In the genomic region with DNA sequence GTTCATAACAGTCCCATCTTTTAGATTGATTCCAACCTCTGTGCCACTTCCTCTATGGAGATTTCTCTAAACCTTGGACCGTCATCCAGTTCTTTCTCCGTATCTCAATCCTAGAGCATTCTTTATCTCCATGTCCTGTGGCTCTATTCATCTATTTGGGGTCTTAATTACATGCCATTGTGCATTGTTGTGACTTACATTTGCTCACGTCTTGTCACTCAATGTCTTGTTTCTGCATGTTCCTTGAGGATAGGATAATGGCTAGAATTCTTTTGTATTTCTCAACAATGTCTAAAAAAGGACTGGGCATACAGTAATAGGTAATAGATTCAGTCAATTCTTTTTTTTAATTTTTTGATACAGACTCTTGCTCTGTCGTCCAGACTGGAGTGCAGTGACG, we compare ENCODE assay signal across 34 cellular contexts. TPM values are rescaled to one million over a fixed set of nuclear protein-coding genes. Genes with fewer than 3 reads are reported as not detected.
"Had no signal": no experiment of that assay in that cellular context is flagged by ENCODE, and none has a peak within 500 bp of the region (broad histone marks: within the 10 kb centered on the region; RNA-seq: fewer than 3 reads in every experiment).

No MANE protein-coding gene starts in this region.

- H3K27ac Mint-ChIP-seq: activated B cell treated with CpG ODN at 0.5 μM for 24 hours; activated CD4-positive, alpha-beta memory T cell treated with anti-CD3 and anti-CD28 coated beads, Interleukin-2, amount 10 ng/mL, durations not matched to agents 7 days and 5 days; activated CD4-positive, alpha-beta T cell treated with anti-CD3 and anti-CD28 coated beads, Interleukin-2, amount 10 ng/mL, durations not matched to agents 7 days and 5 days; activated naive CD4-positive, alpha-beta T cell treated with anti-CD3 and anti-CD28 coated beads, Interleukin-2, amount 10 ng/mL, durations not matched to agents 7 days and 5 days; activated naive CD4-positive, alpha-beta T cell treated with anti-CD3 and anti-CD28 coated beads, Interleukin-2, amount 50 U/mL, for 72 hours; activated naive CD8-positive, alpha-beta T cell treated with anti-CD3 and anti-CD28 coated beads, Interleukin-2, amount 10 ng/mL, durations not matched to agents 7 days and 5 days; activated T-cell treated with anti-CD3 and anti-CD28 coated beads, Interleukin-2, amount 50 U/mL, for 24 hours; activated T-cell treated with anti-CD3 and anti-CD28 coated beads, Interleukin-2, amount 50 U/mL, for 72 hours; brain; endodermal cell; T-helper 1 cell treated with Interleukin-12 subunit alpha and Interleukin-12 subunit beta and Interleukin-4 antibody, amounts not matched to agents 30 μg/mL and 1 μg/mL, for 36 hours; T-helper 2 cell treated with Interferon-gamma antibody and Interleukin-4, amounts not matched to agents 5 μg/mL and 100 μg/mL, for 36 hours had no signal

- H3K27me3 ChIP-seq: ascending aorta, breast epithelium, cardiac muscle cell, colonic mucosa, foreskin keratinocyte, gastrocnemius medialis, heart left ventricle had no signal

- ATAC-seq: activated naive CD4-positive, alpha-beta T cell treated with anti-CD3 and anti-CD28 coated beads, Interleukin-2, amount 50 U/mL, for 72 hours; activated T-cell treated with anti-CD3 and anti-CD28 coated beads, Interleukin-2, amount 50 U/mL, for 72 hours; esophagus mucosa; foreskin keratinocyte; gastrocnemius medialis; heart left ventricle had no signal

- H3K27ac ChIP-seq: ascending aorta, breast epithelium, cardiac muscle cell, colonic mucosa, foreskin keratinocyte, gastrocnemius medialis, heart left ventricle, WERI-Rb-1 had no signal

- H3K36me3 ChIP-seq: ascending aorta, breast epithelium, cardiac muscle cell, colonic mucosa, gastrocnemius medialis, heart left ventricle, WERI-Rb-1 had no signal

- H3K4me1 ChIP-seq: ascending aorta, breast epithelium, colonic mucosa, foreskin keratinocyte, gastrocnemius medialis had no signal

- H3K9me3 Mint-ChIP-seq: activated B cell treated with CpG ODN at 0.5 μM for 24 hours; activated CD4-positive, alpha-beta memory T cell treated with anti-CD3 and anti-CD28 coated beads, Interleukin-2, amount 10 ng/mL, durations not matched to agents 7 days and 5 days; activated CD4-positive, alpha-beta T cell treated with anti-CD3 and anti-CD28 coated beads, Interleukin-2, amount 10 ng/mL, durations not matched to agents 7 days and 5 days; activated naive CD4-positive, alpha-beta T cell treated with anti-CD3 and anti-CD28 coated beads, Interleukin-2, amount 10 ng/mL, durations not matched to agents 7 days and 5 days; activated naive CD4-positive, alpha-beta T cell treated with anti-CD3 and anti-CD28 coated beads, Interleukin-2, amount 50 U/mL, for 72 hours; activated naive CD8-positive, alpha-beta T cell treated with anti-CD3 and anti-CD28 coated beads, Interleukin-2, amount 10 ng/mL, durations not matched to agents 7 days and 5 days; activated T-cell treated with anti-CD3 and anti-CD28 coated beads, Interleukin-2, amount 50 U/mL, for 24 hours; activated T-cell treated with anti-CD3 and anti-CD28 coated beads, Interleukin-2, amount 50 U/mL, for 72 hours; brain; endodermal cell; T-helper 1 cell treated with Interleukin-12 subunit alpha and Interleukin-12 subunit beta and Interleukin-4 antibody, amounts not matched to agents 30 μg/mL and 1 μg/mL, for 36 hours; T-helper 2 cell treated with Interferon-gamma antibody and Interleukin-4, amounts not matched to agents 5 μg/mL and 100 μg/mL, for 36 hours had no signal

- H3K4me3 Mint-ChIP-seq: activated B cell treated with CpG ODN at 0.5 μM for 24 hours; activated CD4-positive, alpha-beta memory T cell treated with anti-CD3 and anti-CD28 coated beads, Interleukin-2, amount 10 ng/mL, durations not matched to agents 7 days and 5 days; activated CD4-positive, alpha-beta T cell treated with anti-CD3 and anti-CD28 coated beads, Interleukin-2, amount 10 ng/mL, durations not matched to agents 7 days and 5 days; activated naive CD4-positive, alpha-beta T cell treated with anti-CD3 and anti-CD28 coated beads, Interleukin-2, amount 10 ng/mL, durations not matched to agents 7 days and 5 days; activated naive CD8-positive, alpha-beta T cell treated with anti-CD3 and anti-CD28 coated beads, Interleukin-2, amount 10 ng/mL, durations not matched to agents 7 days and 5 days; activated T-cell treated with anti-CD3 and anti-CD28 coated beads, Interleukin-2, amount 50 U/mL, for 24 hours; activated T-cell treated with anti-CD3 and anti-CD28 coated beads, Interleukin-2, amount 50 U/mL, for 72 hours; brain; endodermal cell; T-helper 1 cell treated with Interleukin-12 subunit alpha and Interleukin-12 subunit beta and Interleukin-4 antibody, amounts not matched to agents 30 μg/mL and 1 μg/mL, for 36 hours; T-helper 2 cell treated with Interferon-gamma antibody and Interleukin-4, amounts not matched to agents 5 μg/mL and 100 μg/mL, for 36 hours had no signal

- DNase-seq: activated B cell treated with CpG ODN at 0.5 μM for 24 hours; activated CD4-positive, alpha-beta memory T cell treated with anti-CD3 and anti-CD28 coated beads, Interleukin-2, amount 10 ng/mL, durations not matched to agents 7 days and 5 days; activated CD4-positive, alpha-beta T cell treated with anti-CD3 and anti-CD28 coated beads for 4 hours; activated CD4-positive, alpha-beta T cell treated with anti-CD3 and anti-CD28 coated beads, Interleukin-2, amount 10 ng/mL, durations not matched to agents 7 days and 5 days; activated CD4-positive, alpha-beta T cell treated with anti-CD3 and anti-CD28 coated beads, Interleukin-2, amount 50 U/mL, for 4 hours; activated CD4-positive, CD25-positive, alpha-beta regulatory T cell treated with anti-CD3 and anti-CD28 coated beads, Interleukin-2, amount 50 U/mL, for 72 hours; activated CD8-positive, alpha-beta memory T cell treated with anti-CD3 and anti-CD28 coated beads, Interleukin-2, amount 50 U/mL, for 48 hours; activated gamma-delta T cell; activated naive CD4-positive, alpha-beta T cell; activated naive CD4-positive, alpha-beta T cell treated with anti-CD3 and anti-CD28 coated beads, Interleukin-2, amount 10 ng/mL, durations not matched to agents 7 days and 5 days; activated naive CD8-positive, alpha-beta T cell treated with anti-CD3 and anti-CD28 coated beads, Interleukin-2, amount 10 ng/mL, durations not matched to agents 7 days and 5 days; activated T-cell treated with anti-CD3 and anti-CD28 coated beads for 4 hours; activated T-cell treated with anti-CD3 and anti-CD28 coated beads, Interleukin-2, amount 50 U/mL, for 24 hours; activated T-cell treated with anti-CD3 and anti-CD28 coated beads, Interleukin-2, amount 50 U/mL, for 72 hours; central memory CD4-positive, alpha-beta T cell; cerebellar nuclear complex; colonic mucosa; effector memory CD4-positive, alpha-beta T cell; endodermal cell; foreskin keratinocyte; gastrocnemius medialis; glutamatergic neuron; heart left ventricle; T1000; WERI-Rb-1 had no signal

- H3K4me3 ChIP-seq: ascending aorta, breast epithelium, cardiac muscle cell, colonic mucosa, gastrocnemius medialis, heart left ventricle had no signal

- H3K27me3 Mint-ChIP-seq: activated CD4-positive, alpha-beta memory T cell treated with anti-CD3 and anti-CD28 coated beads, Interleukin-2, amount 10 ng/mL, durations not matched to agents 7 days and 5 days; activated CD4-positive, alpha-beta T cell treated with anti-CD3 and anti-CD28 coated beads, Interleukin-2, amount 10 ng/mL, durations not matched to agents 7 days and 5 days; activated T-cell treated with anti-CD3 and anti-CD28 coated beads, Interleukin-2, amount 50 U/mL, for 24 hours had no signal

- H3K9me3 ChIP-seq: ascending aorta, breast epithelium, colonic mucosa, gastrocnemius medialis, heart left ventricle had no signal

RNA-seq across cellular contexts. Expression of gene SLC16A6, which starts 50.6 kb away (rescaled TPM):
- total RNA-seq: ascending aorta, epithelial cell of proximal tubule, foreskin keratinocyte had no signal
